ENCODE assay signal across 1 cellular context in the genomic region with DNA sequence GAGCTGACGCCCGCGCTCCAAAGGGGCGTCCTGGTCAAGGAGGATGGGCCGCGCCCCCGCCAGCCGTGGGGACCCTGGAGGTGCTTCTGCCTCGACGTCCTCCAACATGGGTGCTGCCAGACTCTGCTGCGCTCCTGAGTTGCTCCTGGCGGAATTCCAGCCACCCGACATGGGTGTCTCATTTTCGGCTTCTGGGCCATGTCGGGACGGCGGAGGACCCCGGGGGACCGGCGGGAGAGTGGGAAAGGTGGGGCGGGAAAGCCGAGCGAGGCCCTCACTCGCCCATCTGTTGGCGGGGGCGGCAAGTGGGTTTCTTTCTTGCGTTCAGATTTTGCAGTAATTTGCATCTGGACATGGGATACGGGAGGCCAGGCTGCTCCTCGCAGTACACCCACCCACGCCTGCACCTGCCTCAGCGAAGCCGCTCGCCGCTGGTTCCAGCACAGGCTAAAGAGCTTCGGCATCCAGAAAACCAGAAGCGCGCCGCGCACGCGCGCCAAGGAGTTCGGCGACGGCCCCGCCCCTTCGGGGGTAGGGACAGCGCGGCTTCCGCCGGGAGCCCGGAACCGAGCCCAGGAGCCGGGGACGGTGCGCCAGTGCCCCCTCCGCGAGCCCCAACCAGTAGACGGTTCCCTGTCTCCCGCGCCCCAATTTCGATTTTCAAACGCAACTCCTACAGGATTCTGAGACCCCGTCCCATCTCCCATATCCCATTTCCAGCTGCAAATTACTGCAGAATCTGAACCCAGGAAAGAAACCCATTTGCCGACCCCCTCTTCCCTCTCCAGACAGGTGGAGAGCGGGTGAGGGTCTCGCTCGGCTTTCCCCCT.
TF ChIP-seq lines count a peak whose summit lies in the region.

A gene (plus strand): TSS at position 563 of the 830 bp plus-strand sequence. CDS start 320 bp downstream, outside the sequence.

TF ChIP-seq in K562, 482 proteins besides CTCF, POLR2A, EP300 and RAD21 (continued from another document and continues in another):
- TF ChIP-seq, protein P1, sequence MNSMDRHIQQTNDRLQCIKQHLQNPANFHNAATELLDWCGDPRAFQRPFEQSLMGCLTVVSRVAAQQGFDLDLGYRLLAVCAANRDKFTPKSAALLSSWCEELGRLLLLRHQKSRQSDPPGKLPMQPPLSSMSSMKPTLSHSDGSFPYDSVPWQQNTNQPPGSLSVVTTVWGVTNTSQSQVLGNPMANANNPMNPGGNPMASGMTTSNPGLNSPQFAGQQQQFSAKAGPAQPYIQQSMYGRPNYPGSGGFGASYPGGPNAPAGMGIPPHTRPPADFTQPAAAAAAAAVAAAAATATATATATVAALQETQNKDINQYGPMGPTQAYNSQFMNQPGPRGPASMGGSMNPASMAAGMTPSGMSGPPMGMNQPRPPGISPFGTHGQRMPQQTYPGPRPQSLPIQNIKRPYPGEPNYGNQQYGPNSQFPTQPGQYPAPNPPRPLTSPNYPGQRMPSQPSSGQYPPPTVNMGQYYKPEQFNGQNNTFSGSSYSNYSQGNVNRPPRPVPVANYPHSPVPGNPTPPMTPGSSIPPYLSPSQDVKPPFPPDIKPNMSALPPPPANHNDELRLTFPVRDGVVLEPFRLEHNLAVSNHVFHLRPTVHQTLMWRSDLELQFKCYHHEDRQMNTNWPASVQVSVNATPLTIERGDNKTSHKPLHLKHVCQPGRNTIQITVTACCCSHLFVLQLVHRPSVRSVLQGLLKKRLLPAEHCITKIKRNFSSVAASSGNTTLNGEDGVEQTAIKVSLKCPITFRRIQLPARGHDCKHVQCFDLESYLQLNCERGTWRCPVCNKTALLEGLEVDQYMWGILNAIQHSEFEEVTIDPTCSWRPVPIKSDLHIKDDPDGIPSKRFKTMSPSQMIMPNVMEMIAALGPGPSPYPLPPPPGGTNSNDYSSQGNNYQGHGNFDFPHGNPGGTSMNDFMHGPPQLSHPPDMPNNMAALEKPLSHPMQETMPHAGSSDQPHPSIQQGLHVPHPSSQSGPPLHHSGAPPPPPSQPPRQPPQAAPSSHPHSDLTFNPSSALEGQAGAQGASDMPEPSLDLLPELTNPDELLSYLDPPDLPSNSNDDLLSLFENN (IDR thresholded peaks at IDR 0.05; ENCODE audit: low read depth in 2 of 2, low read length in 2 of 2): no peak
- TF ChIP-seq ASH1L (IDR thresholded peaks at IDR 0.05; ENCODE audit: borderline replicate concordance, low read depth, partially characterized antibody) (no peak), ZBTB7A (IDR thresholded peaks at IDR 0.05; ENCODE audit: borderline replicate concordance, control insufficient read depth, low read depth, low read length) (peak; percentile 79), TCF7 (IDR thresholded peaks at IDR 0.05; ENCODE audit: borderline replicate concordance) (no peak), ZNF584 (CRISPR knock-in tag; IDR thresholded peaks at IDR 0.05; ENCODE audit: low read depth) (no peak), ILF3 (IDR thresholded peaks at IDR 0.05; ENCODE audit: borderline replicate concordance) (no peak), ZNF699 (CRISPR knock-in tag; IDR thresholded peaks at IDR 0.05; ENCODE audit: insufficient replicate concordance) (no peak), ZNF253 (CRISPR knock-in tag; conservative IDR thresholded peaks at IDR 0.05) (no peak), CBX2 (IDR thresholded peaks at IDR 0.05; ENCODE audit: insufficient read depth, low read length, poor library complexity, severe bottlenecking) (no peak), GATAD2B (IDR thresholded peaks at IDR 0.05; ENCODE audit: borderline replicate concordance) (no peak), SPI1 (IDR thresholded peaks at IDR 0.05; ENCODE audit: borderline replicate concordance, low read depth, low read length) (no peak), NCOA6 (IDR thresholded peaks at IDR 0.05) (no peak), PTRF (tag; IDR thresholded peaks at IDR 0.05) (no peak), GATAD2A (IDR thresholded peaks at IDR 0.05) (no peak), EWSR1 (IDR thresholded peaks at IDR 0.05; ENCODE audit: borderline replicate concordance, low read depth, partially characterized antibody) (no peak), JUN (IDR thresholded peaks at IDR 0.05; ENCODE audit: borderline replicate concordance, low read depth, low read length) (peak; percentile 42; the same call in 1 of the 2 replicates), JUN (CRISPR knock-in tag; IDR thresholded peaks at IDR 0.05; ENCODE audit: borderline replicate concordance) (no peak), TAF1 (IDR thresholded peaks at IDR 0.05; ENCODE audit: control insufficient read depth, extremely low read depth, insufficient read depth, low read length, severe bottlenecking) (peak; percentile 73), BRCA1 (IDR thresholded peaks at IDR 0.05) (no peak), BRCA1 (CRISPR knock-in tag; IDR thresholded peaks at IDR 0.05) (no peak), YBX1 (IDR thresholded peaks at IDR 0.05) (no peak), CEBPB (tag; IDR thresholded peaks at IDR 0.05) (no peak), PCBP1 (IDR thresholded peaks at IDR 0.05; ENCODE audit: low read depth, low read length, poor library complexity, severe bottlenecking) (peak; percentile 49)
- TF ChIP-seq, protein P2, sequence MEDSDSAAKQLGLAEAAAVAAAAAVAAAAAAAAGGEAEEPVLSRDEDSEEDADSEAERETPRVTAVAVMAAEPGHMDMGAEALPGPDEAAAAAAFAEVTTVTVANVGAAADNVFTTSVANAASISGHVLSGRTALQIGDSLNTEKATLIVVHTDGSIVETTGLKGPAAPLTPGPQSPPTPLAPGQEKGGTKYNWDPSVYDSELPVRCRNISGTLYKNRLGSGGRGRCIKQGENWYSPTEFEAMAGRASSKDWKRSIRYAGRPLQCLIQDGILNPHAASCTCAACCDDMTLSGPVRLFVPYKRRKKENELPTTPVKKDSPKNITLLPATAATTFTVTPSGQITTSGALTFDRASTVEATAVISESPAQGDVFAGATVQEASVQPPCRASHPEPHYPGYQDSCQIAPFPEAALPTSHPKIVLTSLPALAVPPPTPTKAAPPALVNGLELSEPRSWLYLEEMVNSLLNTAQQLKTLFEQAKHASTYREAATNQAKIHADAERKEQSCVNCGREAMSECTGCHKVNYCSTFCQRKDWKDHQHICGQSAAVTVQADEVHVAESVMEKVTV (CRISPR knock-in tag; IDR thresholded peaks at IDR 0.05): no peak
- TF ChIP-seq, protein P3, sequence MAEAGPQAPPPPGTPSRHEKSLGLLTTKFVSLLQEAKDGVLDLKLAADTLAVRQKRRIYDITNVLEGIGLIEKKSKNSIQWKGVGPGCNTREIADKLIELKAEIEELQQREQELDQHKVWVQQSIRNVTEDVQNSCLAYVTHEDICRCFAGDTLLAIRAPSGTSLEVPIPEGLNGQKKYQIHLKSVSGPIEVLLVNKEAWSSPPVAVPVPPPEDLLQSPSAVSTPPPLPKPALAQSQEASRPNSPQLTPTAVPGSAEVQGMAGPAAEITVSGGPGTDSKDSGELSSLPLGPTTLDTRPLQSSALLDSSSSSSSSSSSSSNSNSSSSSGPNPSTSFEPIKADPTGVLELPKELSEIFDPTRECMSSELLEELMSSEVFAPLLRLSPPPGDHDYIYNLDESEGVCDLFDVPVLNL (CRISPR knock-in tag; IDR thresholded peaks at IDR 0.05; ENCODE audit: low read depth): no peak
- TF ChIP-seq, protein P4, sequence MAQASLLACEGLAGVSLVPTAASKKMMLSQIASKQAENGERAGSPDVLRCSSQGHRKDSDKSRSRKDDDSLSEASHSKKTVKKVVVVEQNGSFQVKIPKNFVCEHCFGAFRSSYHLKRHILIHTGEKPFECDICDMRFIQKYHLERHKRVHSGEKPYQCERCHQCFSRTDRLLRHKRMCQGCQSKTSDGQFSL (CRISPR knock-in tag; IDR thresholded peaks at IDR 0.05): no peak
- TF ChIP-seq, protein P4 (tag; IDR thresholded peaks at IDR 0.05): no peak
- TF ChIP-seq, protein P5, sequence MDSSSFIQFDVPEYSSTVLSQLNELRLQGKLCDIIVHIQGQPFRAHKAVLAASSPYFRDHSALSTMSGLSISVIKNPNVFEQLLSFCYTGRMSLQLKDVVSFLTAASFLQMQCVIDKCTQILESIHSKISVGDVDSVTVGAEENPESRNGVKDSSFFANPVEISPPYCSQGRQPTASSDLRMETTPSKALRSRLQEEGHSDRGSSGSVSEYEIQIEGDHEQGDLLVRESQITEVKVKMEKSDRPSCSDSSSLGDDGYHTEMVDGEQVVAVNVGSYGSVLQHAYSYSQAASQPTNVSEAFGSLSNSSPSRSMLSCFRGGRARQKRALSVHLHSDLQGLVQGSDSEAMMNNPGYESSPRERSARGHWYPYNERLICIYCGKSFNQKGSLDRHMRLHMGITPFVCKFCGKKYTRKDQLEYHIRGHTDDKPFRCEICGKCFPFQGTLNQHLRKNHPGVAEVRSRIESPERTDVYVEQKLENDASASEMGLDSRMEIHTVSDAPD (CRISPR knock-in tag; IDR thresholded peaks at IDR 0.05): no peak
- TF ChIP-seq, protein P6, sequence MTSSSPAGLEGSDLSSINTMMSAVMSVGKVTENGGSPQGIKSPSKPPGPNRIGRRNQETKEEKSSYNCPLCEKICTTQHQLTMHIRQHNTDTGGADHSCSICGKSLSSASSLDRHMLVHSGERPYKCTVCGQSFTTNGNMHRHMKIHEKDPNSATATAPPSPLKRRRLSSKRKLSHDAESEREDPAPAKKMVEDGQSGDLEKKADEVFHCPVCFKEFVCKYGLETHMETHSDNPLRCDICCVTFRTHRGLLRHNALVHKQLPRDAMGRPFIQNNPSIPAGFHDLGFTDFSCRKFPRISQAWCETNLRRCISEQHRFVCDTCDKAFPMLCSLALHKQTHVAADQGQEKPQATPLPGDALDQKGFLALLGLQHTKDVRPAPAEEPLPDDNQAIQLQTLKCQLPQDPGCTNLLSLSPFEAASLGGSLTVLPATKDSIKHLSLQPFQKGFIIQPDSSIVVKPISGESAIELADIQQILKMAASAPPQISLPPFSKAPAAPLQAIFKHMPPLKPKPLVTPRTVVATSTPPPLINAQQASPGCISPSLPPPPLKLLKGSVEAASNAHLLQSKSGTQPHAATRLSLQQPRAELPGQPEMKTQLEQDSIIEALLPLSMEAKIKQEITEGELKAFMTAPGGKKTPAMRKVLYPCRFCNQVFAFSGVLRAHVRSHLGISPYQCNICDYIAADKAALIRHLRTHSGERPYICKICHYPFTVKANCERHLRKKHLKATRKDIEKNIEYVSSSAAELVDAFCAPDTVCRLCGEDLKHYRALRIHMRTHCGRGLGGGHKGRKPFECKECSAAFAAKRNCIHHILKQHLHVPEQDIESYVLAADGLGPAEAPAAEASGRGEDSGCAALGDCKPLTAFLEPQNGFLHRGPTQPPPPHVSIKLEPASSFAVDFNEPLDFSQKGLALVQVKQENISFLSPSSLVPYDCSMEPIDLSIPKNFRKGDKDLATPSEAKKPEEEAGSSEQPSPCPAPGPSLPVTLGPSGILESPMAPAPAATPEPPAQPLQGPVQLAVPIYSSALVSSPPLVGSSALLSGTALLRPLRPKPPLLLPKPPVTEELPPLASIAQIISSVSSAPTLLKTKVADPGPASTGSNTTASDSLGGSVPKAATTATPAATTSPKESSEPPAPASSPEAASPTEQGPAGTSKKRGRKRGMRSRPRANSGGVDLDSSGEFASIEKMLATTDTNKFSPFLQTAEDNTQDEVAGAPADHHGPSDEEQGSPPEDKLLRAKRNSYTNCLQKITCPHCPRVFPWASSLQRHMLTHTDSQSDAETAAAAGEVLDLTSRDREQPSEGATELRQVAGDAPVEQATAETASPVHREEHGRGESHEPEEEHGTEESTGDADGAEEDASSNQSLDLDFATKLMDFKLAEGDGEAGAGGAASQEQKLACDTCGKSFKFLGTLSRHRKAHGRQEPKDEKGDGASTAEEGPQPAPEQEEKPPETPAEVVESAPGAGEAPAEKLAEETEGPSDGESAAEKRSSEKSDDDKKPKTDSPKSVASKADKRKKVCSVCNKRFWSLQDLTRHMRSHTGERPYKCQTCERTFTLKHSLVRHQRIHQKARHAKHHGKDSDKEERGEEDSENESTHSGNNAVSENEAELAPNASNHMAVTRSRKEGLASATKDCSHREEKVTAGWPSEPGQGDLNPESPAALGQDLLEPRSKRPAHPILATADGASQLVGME (CRISPR knock-in tag; IDR thresholded peaks at IDR 0.05): no peak
- TF ChIP-seq, protein P7, sequence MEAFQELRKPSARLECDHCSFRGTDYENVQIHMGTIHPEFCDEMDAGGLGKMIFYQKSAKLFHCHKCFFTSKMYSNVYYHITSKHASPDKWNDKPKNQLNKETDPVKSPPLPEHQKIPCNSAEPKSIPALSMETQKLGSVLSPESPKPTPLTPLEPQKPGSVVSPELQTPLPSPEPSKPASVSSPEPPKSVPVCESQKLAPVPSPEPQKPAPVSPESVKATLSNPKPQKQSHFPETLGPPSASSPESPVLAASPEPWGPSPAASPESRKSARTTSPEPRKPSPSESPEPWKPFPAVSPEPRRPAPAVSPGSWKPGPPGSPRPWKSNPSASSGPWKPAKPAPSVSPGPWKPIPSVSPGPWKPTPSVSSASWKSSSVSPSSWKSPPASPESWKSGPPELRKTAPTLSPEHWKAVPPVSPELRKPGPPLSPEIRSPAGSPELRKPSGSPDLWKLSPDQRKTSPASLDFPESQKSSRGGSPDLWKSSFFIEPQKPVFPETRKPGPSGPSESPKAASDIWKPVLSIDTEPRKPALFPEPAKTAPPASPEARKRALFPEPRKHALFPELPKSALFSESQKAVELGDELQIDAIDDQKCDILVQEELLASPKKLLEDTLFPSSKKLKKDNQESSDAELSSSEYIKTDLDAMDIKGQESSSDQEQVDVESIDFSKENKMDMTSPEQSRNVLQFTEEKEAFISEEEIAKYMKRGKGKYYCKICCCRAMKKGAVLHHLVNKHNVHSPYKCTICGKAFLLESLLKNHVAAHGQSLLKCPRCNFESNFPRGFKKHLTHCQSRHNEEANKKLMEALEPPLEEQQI (IDR thresholded peaks at IDR 0.05): no peak
- TF ChIP-seq, protein P8, sequence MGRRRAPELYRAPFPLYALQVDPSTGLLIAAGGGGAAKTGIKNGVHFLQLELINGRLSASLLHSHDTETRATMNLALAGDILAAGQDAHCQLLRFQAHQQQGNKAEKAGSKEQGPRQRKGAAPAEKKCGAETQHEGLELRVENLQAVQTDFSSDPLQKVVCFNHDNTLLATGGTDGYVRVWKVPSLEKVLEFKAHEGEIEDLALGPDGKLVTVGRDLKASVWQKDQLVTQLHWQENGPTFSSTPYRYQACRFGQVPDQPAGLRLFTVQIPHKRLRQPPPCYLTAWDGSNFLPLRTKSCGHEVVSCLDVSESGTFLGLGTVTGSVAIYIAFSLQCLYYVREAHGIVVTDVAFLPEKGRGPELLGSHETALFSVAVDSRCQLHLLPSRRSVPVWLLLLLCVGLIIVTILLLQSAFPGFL (CRISPR knock-in tag; IDR thresholded peaks at IDR 0.05): no peak
- TF ChIP-seq, protein P9, sequence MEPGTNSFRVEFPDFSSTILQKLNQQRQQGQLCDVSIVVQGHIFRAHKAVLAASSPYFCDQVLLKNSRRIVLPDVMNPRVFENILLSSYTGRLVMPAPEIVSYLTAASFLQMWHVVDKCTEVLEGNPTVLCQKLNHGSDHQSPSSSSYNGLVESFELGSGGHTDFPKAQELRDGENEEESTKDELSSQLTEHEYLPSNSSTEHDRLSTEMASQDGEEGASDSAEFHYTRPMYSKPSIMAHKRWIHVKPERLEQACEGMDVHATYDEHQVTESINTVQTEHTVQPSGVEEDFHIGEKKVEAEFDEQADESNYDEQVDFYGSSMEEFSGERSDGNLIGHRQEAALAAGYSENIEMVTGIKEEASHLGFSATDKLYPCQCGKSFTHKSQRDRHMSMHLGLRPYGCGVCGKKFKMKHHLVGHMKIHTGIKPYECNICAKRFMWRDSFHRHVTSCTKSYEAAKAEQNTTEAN (CRISPR knock-in tag; IDR thresholded peaks at IDR 0.05): no peak; the same call in 1 of the 2 replicates
- TF ChIP-seq, protein P10, sequence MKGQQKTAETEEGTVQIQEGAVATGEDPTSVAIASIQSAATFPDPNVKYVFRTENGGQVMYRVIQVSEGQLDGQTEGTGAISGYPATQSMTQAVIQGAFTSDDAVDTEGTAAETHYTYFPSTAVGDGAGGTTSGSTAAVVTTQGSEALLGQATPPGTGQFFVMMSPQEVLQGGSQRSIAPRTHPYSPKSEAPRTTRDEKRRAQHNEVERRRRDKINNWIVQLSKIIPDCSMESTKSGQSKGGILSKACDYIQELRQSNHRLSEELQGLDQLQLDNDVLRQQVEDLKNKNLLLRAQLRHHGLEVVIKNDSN (CRISPR knock-in tag; IDR thresholded peaks at IDR 0.05): no peak
